2 cellular contexts compared by ENCODE assay signal in genomic region chr1:109529895-109530456, GRCh38.
TF ChIP-seq lines count a peak whose summit lies in the region.

No MANE protein-coding gene starts in this region.

TF ChIP-seq in HEK293, 187 proteins besides CTCF, POLR2A, EP300 and RAD21:
- TF ChIP-seq ZBTB17 (tag by site-specific recombination; IDR thresholded peaks at IDR 0.05) (peak; percentile 27; the same call in 1 of the 2 replicates), ZNF501 (tag by site-specific recombination; IDR thresholded peaks at IDR 0.05) (no peak), ZBTB48 (tag by site-specific recombination; IDR thresholded peaks at IDR 0.05) (peak; percentile 46; the same call in 1 of the 2 replicates), ZNF558 (tag by site-specific recombination; IDR thresholded peaks at IDR 0.05) (no peak), ZSCAN4 (tag by site-specific recombination; IDR thresholded peaks at IDR 0.05) (no peak), ZNF600 (tag by site-specific recombination; IDR thresholded peaks at IDR 0.05) (no peak), ZFP69B (tag by site-specific recombination; IDR thresholded peaks at IDR 0.05) (peak; percentile 93), PBX3 (CRISPR knock-in tag; IDR thresholded peaks at IDR 0.05) (no peak), ZNF341 (tag by site-specific recombination; IDR thresholded peaks at IDR 0.05; ENCODE audit: low read depth) (peak; percentile 10; the same call in 1 of the 2 replicates), ZNF692 (tag by site-specific recombination; IDR thresholded peaks at IDR 0.05) (peak; percentile 98), GLIS1 (tag by site-specific recombination; IDR thresholded peaks at IDR 0.05) (peak; percentile 61)
- TF ChIP-seq, protein P1, sequence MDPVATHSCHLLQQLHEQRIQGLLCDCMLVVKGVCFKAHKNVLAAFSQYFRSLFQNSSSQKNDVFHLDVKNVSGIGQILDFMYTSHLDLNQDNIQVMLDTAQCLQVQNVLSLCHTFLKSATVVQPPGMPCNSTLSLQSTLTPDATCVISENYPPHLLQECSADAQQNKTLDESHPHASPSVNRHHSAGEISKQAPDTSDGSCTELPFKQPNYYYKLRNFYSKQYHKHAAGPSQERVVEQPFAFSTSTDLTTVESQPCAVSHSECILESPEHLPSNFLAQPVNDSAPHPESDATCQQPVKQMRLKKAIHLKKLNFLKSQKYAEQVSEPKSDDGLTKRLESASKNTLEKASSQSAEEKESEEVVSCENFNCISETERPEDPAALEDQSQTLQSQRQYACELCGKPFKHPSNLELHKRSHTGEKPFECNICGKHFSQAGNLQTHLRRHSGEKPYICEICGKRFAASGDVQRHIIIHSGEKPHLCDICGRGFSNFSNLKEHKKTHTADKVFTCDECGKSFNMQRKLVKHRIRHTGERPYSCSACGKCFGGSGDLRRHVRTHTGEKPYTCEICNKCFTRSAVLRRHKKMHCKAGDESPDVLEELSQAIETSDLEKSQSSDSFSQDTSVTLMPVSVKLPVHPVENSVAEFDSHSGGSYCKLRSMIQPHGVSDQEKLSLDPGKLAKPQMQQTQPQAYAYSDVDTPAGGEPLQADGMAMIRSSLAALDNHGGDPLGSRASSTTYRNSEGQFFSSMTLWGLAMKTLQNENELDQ (tag by site-specific recombination; IDR thresholded peaks at IDR 0.05; ENCODE audit: low read depth) = no peak
- TF ChIP-seq, protein P2, sequence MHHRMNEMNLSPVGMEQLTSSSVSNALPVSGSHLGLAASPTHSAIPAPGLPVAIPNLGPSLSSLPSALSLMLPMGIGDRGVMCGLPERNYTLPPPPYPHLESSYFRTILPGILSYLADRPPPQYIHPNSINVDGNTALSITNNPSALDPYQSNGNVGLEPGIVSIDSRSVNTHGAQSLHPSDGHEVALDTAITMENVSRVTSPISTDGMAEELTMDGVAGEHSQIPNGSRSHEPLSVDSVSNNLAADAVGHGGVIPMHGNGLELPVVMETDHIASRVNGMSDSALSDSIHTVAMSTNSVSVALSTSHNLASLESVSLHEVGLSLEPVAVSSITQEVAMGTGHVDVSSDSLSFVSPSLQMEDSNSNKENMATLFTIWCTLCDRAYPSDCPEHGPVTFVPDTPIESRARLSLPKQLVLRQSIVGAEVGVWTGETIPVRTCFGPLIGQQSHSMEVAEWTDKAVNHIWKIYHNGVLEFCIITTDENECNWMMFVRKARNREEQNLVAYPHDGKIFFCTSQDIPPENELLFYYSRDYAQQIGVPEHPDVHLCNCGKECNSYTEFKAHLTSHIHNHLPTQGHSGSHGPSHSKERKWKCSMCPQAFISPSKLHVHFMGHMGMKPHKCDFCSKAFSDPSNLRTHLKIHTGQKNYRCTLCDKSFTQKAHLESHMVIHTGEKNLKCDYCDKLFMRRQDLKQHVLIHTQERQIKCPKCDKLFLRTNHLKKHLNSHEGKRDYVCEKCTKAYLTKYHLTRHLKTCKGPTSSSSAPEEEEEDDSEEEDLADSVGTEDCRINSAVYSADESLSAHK (tag by site-specific recombination; IDR thresholded peaks at IDR 0.05) = peak; percentile 57

TF ChIP-seq in H1, 55 proteins besides CTCF, POLR2A, EP300 and RAD21:
- TF ChIP-seq TAF1 (IDR thresholded peaks at IDR 0.05; ENCODE audit: low read depth, low read length) (no peak), CHD2 (IDR thresholded peaks at IDR 0.05; ENCODE audit: low read length) (no peak), SP2 (IDR thresholded peaks at IDR 0.05; ENCODE audit: low read length) (no peak), TCF12 (IDR thresholded peaks at IDR 0.05; ENCODE audit: low read depth, low read length) (no peak), HDAC2 (IDR thresholded peaks at IDR 0.05; ENCODE audit: borderline replicate concordance in 1 of 2, low read depth in 2 of 2, low read length in 2 of 2) (no peak), BRCA1 (IDR thresholded peaks at IDR 0.05; ENCODE audit: low read depth, low read length) (no peak), POU5F1 (IDR thresholded peaks at IDR 0.05; ENCODE audit: low read depth, low read length) (no peak), SIN3A (conservative IDR thresholded peaks at IDR 0.05 in 1 of 2, IDR thresholded peaks at IDR 0.05 in 1 of 2; ENCODE audit: low read depth in 1 of 2, low read length in 2 of 2) (no peak), SP4 (IDR thresholded peaks at IDR 0.05; ENCODE audit: low read length) (no peak), KDM1A (IDR thresholded peaks at IDR 0.05; ENCODE audit: borderline replicate concordance, low read length) (no peak), ASH2L (IDR thresholded peaks at IDR 0.05; ENCODE audit: low read length) (no peak), BACH1 (IDR thresholded peaks at IDR 0.05; ENCODE audit: low read length) (no peak), SAP30 (IDR thresholded peaks at IDR 0.05; ENCODE audit: insufficient read depth, insufficient replicate concordance, low read length) (no peak), CREB1 (IDR thresholded peaks at IDR 0.05) (no peak), CBX8 (IDR thresholded peaks at IDR 0.05; ENCODE audit: borderline replicate concordance, low read depth, low read length) (no peak), ATF2 (IDR thresholded peaks at IDR 0.05; ENCODE audit: low read length) (no peak), MAFK (IDR thresholded peaks at IDR 0.05; ENCODE audit: low read depth, low read length) (no peak), SP1 (IDR thresholded peaks at IDR 0.05; ENCODE audit: low read depth, low read length) (no peak), TAF7 (optimal IDR thresholded peaks at IDR 0.05; ENCODE audit: borderline replicate concordance, low read depth, low read length) (no peak)
- TF ChIP-seq, protein P3, sequence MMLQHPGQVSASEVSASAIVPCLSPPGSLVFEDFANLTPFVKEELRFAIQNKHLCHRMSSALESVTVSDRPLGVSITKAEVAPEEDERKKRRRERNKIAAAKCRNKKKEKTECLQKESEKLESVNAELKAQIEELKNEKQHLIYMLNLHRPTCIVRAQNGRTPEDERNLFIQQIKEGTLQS (IDR thresholded peaks at IDR 0.05; ENCODE audit: insufficient read depth, low read depth, low read length) = no peak
